Comparison of ENCODE assay signal across 23 cellular contexts in the genomic region with DNA sequence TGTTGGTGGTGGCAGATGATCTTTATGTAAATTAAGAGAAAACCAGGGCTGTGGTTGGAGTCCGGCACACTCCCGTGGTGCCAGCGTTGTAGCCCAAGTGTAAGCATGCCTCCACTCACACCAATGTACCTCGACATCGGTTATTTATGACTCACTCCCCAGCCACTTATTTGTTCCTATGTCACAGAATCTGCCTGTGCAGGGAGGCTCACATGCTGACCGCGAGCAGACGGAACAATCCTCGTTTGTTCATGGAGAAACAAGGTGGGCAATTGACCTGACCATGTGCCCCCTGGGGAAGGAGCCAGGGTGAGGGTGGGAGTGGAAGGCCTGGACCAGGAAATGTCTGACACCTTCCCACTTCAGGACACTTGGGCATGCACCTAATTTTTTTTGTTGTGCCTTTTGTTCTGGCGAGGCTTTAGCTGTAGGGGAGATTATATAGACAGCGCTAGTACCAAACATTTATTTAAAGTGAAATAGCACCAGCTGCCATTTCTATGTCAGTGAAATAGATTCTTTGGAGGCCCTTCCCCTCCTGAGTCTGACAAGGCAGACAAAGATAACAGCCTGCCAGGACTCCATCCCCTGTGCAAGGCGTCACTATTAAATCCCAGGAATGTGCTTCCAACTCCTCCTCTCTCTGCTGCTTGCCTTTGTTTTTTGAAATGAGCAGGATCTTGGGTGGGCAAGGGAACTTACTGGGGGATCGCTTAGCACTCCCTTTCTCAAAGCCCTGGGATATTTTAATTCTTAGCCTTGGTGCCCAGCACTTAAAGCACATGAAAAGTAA.
A peak's percentile ranks its signal among the peaks of the same experiment; 100 is the strongest.
DNase-seq lines count a peak whose midpoint lies in the region; ATAC-seq lines count a peak whose summit lies in the region.
"Had no signal": no experiment of that assay in that cellular context is flagged by ENCODE, and none has a peak within 500 bp of the region (broad histone marks: within the 10 kb centered on the region; RNA-seq: fewer than 3 reads in every experiment).

No MANE protein-coding gene starts in this region.

- ATAC-seq in CD4-positive, CD25-positive, alpha-beta regulatory T cell (ENCODE audit: low read depth in 2 of 2), result no peak
- no peak for ATAC-seq in naive thymus-derived CD4-positive, alpha-beta T cell
- ATAC-seq in GM21786 (IDR thresholded peaks at IDR 0.05; ENCODE audit: unreplicated experiment) (no peak), GM19455 (IDR thresholded peaks at IDR 0.05; ENCODE audit: unreplicated experiment) (no peak), HG02870 (IDR thresholded peaks at IDR 0.05; ENCODE audit: unreplicated experiment) (no peak)
- ATAC-seq: foreskin keratinocyte, psoas muscle had no signal

- H3K4me3 Mint-ChIP-seq in CD4-positive, CD25-positive, alpha-beta regulatory T cell, result no peak overlapping the region
- peak overlapping the region; percentile 32 for H3K4me3 Mint-ChIP-seq in activated naive CD8-positive, alpha-beta T cell treated with anti-CD3 and anti-CD28 coated beads for 36 hours
- H3K4me3 Mint-ChIP-seq in naive thymus-derived CD4-positive, alpha-beta T cell, result peak overlapping the region in 5 of 10 donors; percentile 16 to 53 (median 41)
- H3K4me3 Mint-ChIP-seq: activated naive CD8-positive, alpha-beta T cell treated with anti-CD3 and anti-CD28 coated beads, Interleukin-2, amount 10 ng/mL, durations not matched to agents 7 days and 5 days; dendritic cell treated with granulocyte-macrophage colony-stimulating factor and Interleukin-4, amounts not matched to agents 40 ng/mL and 50 ng/mL, for 4 days; T-helper 1 cell treated with Interleukin-12 subunit alpha and Interleukin-12 subunit beta and Interleukin-4 antibody, amounts not matched to agents 30 μg/mL and 1 μg/mL, for 36 hours had no signal

- H3K9me3 ChIP-seq in CD4-positive, CD25-positive, alpha-beta regulatory T cell (ENCODE audit: control insufficient read depth in 2 of 2, low read length in 2 of 2), result no peaks in the 10 kb centered on the region
- no peaks in the 10 kb centered on the region for H3K9me3 ChIP-seq in naive thymus-derived CD4-positive, alpha-beta T cell (ENCODE audit: control insufficient read depth in 2 of 3, low read length in 3 of 3)
- H3K9me3 ChIP-seq: psoas muscle had no signal

- POLR2A ChIA-PET in naive thymus-derived CD4-positive, alpha-beta T cell (lab: Charles Lee), result interaction anchor here (0.6 to 1.1 kb wide), 4 partner anchors 11 to 1241 kb away, joined by 3 read pairs; no protein-coding TSS in a partner anchor

- no peak overlapping the region for H3K27ac ChIP-seq in CD4-positive, CD25-positive, alpha-beta regulatory T cell (ENCODE audit: insufficient read depth, low read length, poor library complexity, severe bottlenecking)
- no peak overlapping the region for H3K27ac ChIP-seq in naive thymus-derived CD4-positive, alpha-beta T cell (ENCODE audit: low read depth, low read length)
- H3K27ac ChIP-seq: foreskin keratinocyte, hepatocyte, psoas muscle, WERI-Rb-1 had no signal

- intact Hi-C loops in naive thymus-derived CD4-positive, alpha-beta T cell (cut with micrococcal nuclease), result loop anchor here (5.0 to 10.0 kb wide), 4 partner anchors 48 to 210 kb away; no protein-coding TSS in a partner anchor

- no peaks in the 10 kb centered on the region for H3K36me3 ChIP-seq in CD4-positive, CD25-positive, alpha-beta regulatory T cell (ENCODE audit: control insufficient read depth, insufficient read depth, low read length)
- H3K36me3 ChIP-seq in naive thymus-derived CD4-positive, alpha-beta T cell (ENCODE audit: control insufficient read depth in 2 of 3, insufficient read depth in 3 of 3, low read length in 3 of 3), result no peaks in the 10 kb centered on the region
- H3K36me3 ChIP-seq: WERI-Rb-1 had no signal

- peak overlapping the region; percentile 67 to 85 (median 84) for H3K27ac Mint-ChIP-seq in CD4-positive, CD25-positive, alpha-beta regulatory T cell
- H3K27ac Mint-ChIP-seq in activated naive CD8-positive, alpha-beta T cell treated with anti-CD3 and anti-CD28 coated beads for 36 hours, result peak overlapping the region; percentile 60
- H3K27ac Mint-ChIP-seq in naive thymus-derived CD4-positive, alpha-beta T cell, result peak overlapping the region in 8 of 9 donors; percentile 6 to 98 (median 78)
- H3K27ac Mint-ChIP-seq: activated naive CD8-positive, alpha-beta T cell treated with anti-CD3 and anti-CD28 coated beads, Interleukin-2, amount 10 ng/mL, durations not matched to agents 7 days and 5 days; dendritic cell treated with granulocyte-macrophage colony-stimulating factor and Interleukin-4, amounts not matched to agents 40 ng/mL and 50 ng/mL, for 4 days had no signal

- H3K27me3 ChIP-seq in CD4-positive, CD25-positive, alpha-beta regulatory T cell (ENCODE audit: control insufficient read depth, insufficient read depth, low read length), result no peaks in the 10 kb centered on the region
- H3K27me3 ChIP-seq in naive thymus-derived CD4-positive, alpha-beta T cell (ENCODE audit: control insufficient read depth in 2 of 2, insufficient read depth in 2 of 2, low read length in 2 of 2), result no peaks in the 10 kb centered on the region
- H3K27me3 ChIP-seq: foreskin keratinocyte, hepatocyte had no signal

- H3K4me3 ChIP-seq in CD4-positive, CD25-positive, alpha-beta regulatory T cell (ENCODE audit: low read depth, low read length), result no peak overlapping the region
- H3K4me3 ChIP-seq in naive thymus-derived CD4-positive, alpha-beta T cell (ENCODE audit: low read length), result peak overlapping the region; percentile 7
- H3K4me3 ChIP-seq: hepatocyte, psoas muscle had no signal

- peaks cover 17 to 66% (median 40%) of the 10 kb centered on the region in 4 donors for H3K4me1 Mint-ChIP-seq in CD4-positive, CD25-positive, alpha-beta regulatory T cell
- H3K4me1 Mint-ChIP-seq in activated naive CD8-positive, alpha-beta T cell treated with anti-CD3 and anti-CD28 coated beads for 36 hours, result peaks cover 63% of the 10 kb centered on the region
- peaks cover 49 to 82% (median 71%) of the 10 kb centered on the region in 7 donors for H3K4me1 Mint-ChIP-seq in naive thymus-derived CD4-positive, alpha-beta T cell

- H3K36me3 Mint-ChIP-seq in CD4-positive, CD25-positive, alpha-beta regulatory T cell, result peaks cover 6% of the 10 kb centered on the region
- H3K36me3 Mint-ChIP-seq in activated naive CD8-positive, alpha-beta T cell treated with anti-CD3 and anti-CD28 coated beads for 36 hours, result peaks cover 45% of the 10 kb centered on the region
- peaks cover 0 to 11% (median 4%) of the 10 kb centered on the region in 5 donors for H3K36me3 Mint-ChIP-seq in naive thymus-derived CD4-positive, alpha-beta T cell

- H3K27me3 Mint-ChIP-seq in CD4-positive, CD25-positive, alpha-beta regulatory T cell, result no peaks in the 10 kb centered on the region
- no peaks in the 10 kb centered on the region for H3K27me3 Mint-ChIP-seq in activated naive CD8-positive, alpha-beta T cell treated with anti-CD3 and anti-CD28 coated beads for 36 hours
- no peaks in the 10 kb centered on the region for H3K27me3 Mint-ChIP-seq in naive thymus-derived CD4-positive, alpha-beta T cell
- H3K27me3 Mint-ChIP-seq: activated naive CD8-positive, alpha-beta T cell treated with anti-CD3 and anti-CD28 coated beads, Interleukin-2, amount 10 ng/mL, durations not matched to agents 7 days and 5 days had no signal

- H3K9me3 Mint-ChIP-seq in CD4-positive, CD25-positive, alpha-beta regulatory T cell, result peaks cover 0 to 4% (median 0%) of the 10 kb centered on the region in 7 donors
- H3K9me3 Mint-ChIP-seq in activated naive CD8-positive, alpha-beta T cell treated with anti-CD3 and anti-CD28 coated beads for 36 hours, result peaks cover 7% of the 10 kb centered on the region
- H3K9me3 Mint-ChIP-seq in naive thymus-derived CD4-positive, alpha-beta T cell, result peaks cover 0 to 6% (median 0%) of the 10 kb centered on the region in 11 donors
- H3K9me3 Mint-ChIP-seq: dendritic cell treated with granulocyte-macrophage colony-stimulating factor and Interleukin-4, amounts not matched to agents 40 ng/mL and 50 ng/mL, for 4 days had no signal

- CTCF ChIA-PET in naive thymus-derived CD4-positive, alpha-beta T cell (lab: Charles Lee), result interaction anchor here (0.6 kb wide), 1 partner anchor 139 kb away, joined by 3 read pairs; no protein-coding TSS in a partner anchor

- no peak for DNase-seq in CD4-positive, CD25-positive, alpha-beta regulatory T cell
- DNase-seq in ELF-1 (ENCODE audit: low read depth, low spot score) (peak; percentile 41), SKM-1 (lab: John Stamatoyannopoulos, UW; ENCODE audit: unreplicated experiment) (no peak)
- DNase-seq in activated naive CD8-positive, alpha-beta T cell treated with anti-CD3 and anti-CD28 coated beads for 36 hours, result no peak
- no peak for DNase-seq in naive thymus-derived CD4-positive, alpha-beta T cell
- DNase-seq: activated CD4-positive, alpha-beta T cell treated with anti-CD3 and anti-CD28 coated beads, Interleukin-2, amount 50 U/mL, for 4 hours; activated naive CD8-positive, alpha-beta T cell treated with anti-CD3 and anti-CD28 coated beads, Interleukin-2, amount 10 ng/mL, durations not matched to agents 7 days and 5 days; DMS79; foreskin keratinocyte; Kasumi-1; NCI-H1092; NCI-H2029; NCI-H510A; psoas muscle; Right ventricle myocardium superior; stimulated activated CD8-positive, alpha-beta memory T cell treated with anti-CD3 and anti-CD28 coated beads, Interleukin-4, amount 100 ng/mL, for 48 hours; WERI-Rb-1 had no signal

- peaks cover 42% of the 10 kb centered on the region for H3K4me1 ChIP-seq in CD4-positive, CD25-positive, alpha-beta regulatory T cell (ENCODE audit: control insufficient read depth, insufficient read depth, low read length, poor library complexity, severe bottlenecking)
- peaks cover 52 to 62% of the 10 kb centered on the region in 2 donors for H3K4me1 ChIP-seq in naive thymus-derived CD4-positive, alpha-beta T cell (ENCODE audit: control insufficient read depth in 2 of 2, insufficient read depth in 2 of 2, low read length in 2 of 2)
- H3K4me1 ChIP-seq: foreskin keratinocyte, psoas muscle had no signal
